8 cellular contexts compared by ENCODE assay signal in the genomic region with DNA sequence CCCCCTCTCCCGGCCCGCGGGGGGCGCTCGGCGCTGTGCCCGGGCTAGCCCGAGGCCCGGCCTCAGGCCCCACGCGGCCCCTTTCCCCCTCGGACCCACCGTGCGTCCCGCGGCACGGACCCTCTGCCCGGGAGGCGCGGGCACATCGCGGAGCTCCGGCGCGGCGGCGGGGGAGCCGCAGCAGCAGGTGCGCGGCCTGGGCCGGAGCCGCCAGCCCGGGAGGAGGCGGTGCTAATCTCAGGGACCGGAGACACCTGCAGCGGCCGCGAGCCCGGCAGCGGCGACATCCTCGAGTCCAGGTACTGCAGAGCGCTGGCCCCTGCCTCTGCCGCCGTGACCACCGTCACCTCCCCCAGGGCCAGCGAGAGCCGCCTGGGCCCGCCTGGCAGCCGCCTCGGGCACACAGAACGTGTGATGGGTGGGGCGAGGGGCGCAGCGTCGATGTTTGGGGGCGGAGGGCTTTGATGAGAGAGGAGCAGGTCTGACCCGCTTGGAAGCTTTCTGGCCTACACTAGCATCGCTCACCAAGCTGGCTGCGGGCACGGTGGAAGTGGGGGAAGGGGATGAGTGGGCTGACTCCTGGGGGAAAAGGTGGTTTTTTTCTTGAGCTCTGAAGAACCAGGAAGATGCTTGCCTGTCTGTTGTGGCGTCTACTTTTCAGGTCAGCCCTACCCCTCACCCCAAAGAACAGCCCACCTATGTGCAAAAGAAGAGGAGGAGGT. TPM values are rescaled to one million over a fixed set of nuclear protein-coding genes. Genes with fewer than 3 reads are reported as not detected.
DNase-seq lines count a peak whose midpoint lies in the region; ATAC-seq, FAIRE-seq and TF ChIP-seq lines count a peak whose summit lies in the region.

No MANE protein-coding gene starts in this region.

- dilution Hi-C loops in endothelial cell of umbilical vein (cut with MboI; ENCODE audit: extremely low pct_ligation_motif_present, low sequenced_read_pairs) = no loop called here

- H3K36me3 ChIP-seq in HUES48 (ENCODE audit: control insufficient read depth, insufficient read depth, low read length) (no peaks in the 10 kb centered on the region), endothelial cell of umbilical vein (ENCODE audit: control insufficient read depth in 2 of 2, extremely low read depth in 1 of 2, insufficient read depth in 2 of 2, low read length in 2 of 2) (no peaks in the 10 kb centered on the region)

- H3K4me1 Mint-ChIP-seq in activated CD4-positive, alpha-beta T cell treated with anti-CD3 and anti-CD28 coated beads, Interleukin-2, amount 10 ng/mL, durations not matched to agents 24 days and 14 days = peaks cover 70% of the 10 kb centered on the region
- H3K4me1 Mint-ChIP-seq in natural killer cell treated with Interleukin-12 subunit alpha and Interleukin-12 subunit beta and Interleukin-15 and Interleukin-18, amount 100 ng/mL, for 72 hours (ENCODE audit: low read depth in 2 of 2) = peaks cover 64 to 75% of the 10 kb centered on the region in 2 donors

- peak in 1 of 2 donors; percentile 4 for TF ChIP-seq CTCF in endothelial cell of umbilical vein (IDR thresholded peaks at IDR 0.05; ENCODE audit: extremely low read depth in 1 of 2, insufficient read depth in 1 of 2, low read depth in 1 of 2, low read length in 2 of 2)

- no peak for FAIRE-seq in endothelial cell of umbilical vein (lab: Jason Lieb, UNC)

- H3K9me3 ChIP-seq in HUES48 (ENCODE audit: control insufficient read depth, insufficient read depth, low read length) = no peaks in the 10 kb centered on the region
- H3K9me3 ChIP-seq in endothelial cell of umbilical vein (replicated peaks; ENCODE audit: control insufficient read depth, insufficient read depth, low read length) = no peaks in the 10 kb centered on the region

- no peaks in the 10 kb centered on the region for H3K27me3 Mint-ChIP-seq in activated CD4-positive, alpha-beta T cell treated with anti-CD3 and anti-CD28 coated beads, Interleukin-2, amount 10 ng/mL, durations not matched to agents 24 days and 14 days
- H3K27me3 Mint-ChIP-seq in natural killer cell treated with Interleukin-12 subunit alpha and Interleukin-12 subunit beta and Interleukin-15 and Interleukin-18, amount 100 ng/mL, for 72 hours = no peaks in the 10 kb centered on the region

- H3K27ac ChIP-seq in HUES48 (ENCODE audit: low read depth, low read length) = peak overlapping the region; percentile 34
- no peak overlapping the region for H3K27ac ChIP-seq in endothelial cell of umbilical vein (ENCODE audit: insufficient read depth, low read depth, low read length)

- peak; percentile 39 for ATAC-seq in GM21423 (IDR thresholded peaks at IDR 0.05; ENCODE audit: unreplicated experiment)
- ATAC-seq in natural killer cell treated with Interleukin-12 subunit alpha and Interleukin-12 subunit beta and Interleukin-15 and Interleukin-18, amount 100 ng/mL, for 72 hours = peak; percentile 55 to 58

- H3K4me2 ChIP-seq in endothelial cell of umbilical vein (ENCODE audit: insufficient read depth, low read length) = peak overlapping the region; percentile 55

- H3K9me3 Mint-ChIP-seq in activated CD4-positive, alpha-beta T cell treated with anti-CD3 and anti-CD28 coated beads, Interleukin-2, amount 10 ng/mL, durations not matched to agents 24 days and 14 days = no peaks in the 10 kb centered on the region
- no peaks in the 10 kb centered on the region for H3K9me3 Mint-ChIP-seq in natural killer cell treated with Interleukin-12 subunit alpha and Interleukin-12 subunit beta and Interleukin-15 and Interleukin-18, amount 100 ng/mL, for 72 hours

- peak overlapping the region; percentile 99 for H2AFZ ChIP-seq in endothelial cell of umbilical vein (ENCODE audit: low read depth, low read length)

- H3K79me2 ChIP-seq in endothelial cell of umbilical vein (ENCODE audit: control insufficient read depth, insufficient read depth, low read length) = no peaks in the 10 kb centered on the region

- peak overlapping the region; percentile 96 for H3K4me3 Mint-ChIP-seq in activated CD4-positive, alpha-beta T cell treated with anti-CD3 and anti-CD28 coated beads, Interleukin-2, amount 10 ng/mL, durations not matched to agents 24 days and 14 days
- peak overlapping the region; percentile 90 for H3K4me3 Mint-ChIP-seq in natural killer cell treated with Interleukin-12 subunit alpha and Interleukin-12 subunit beta and Interleukin-15 and Interleukin-18, amount 100 ng/mL, for 72 hours

- H3K4me3 ChIP-seq in HUES48 (ENCODE audit: low read depth, low read length) = peak overlapping the region; percentile 70
- H3K4me3 ChIP-seq in endothelial cell of umbilical vein (replicated peaks in 1 of 3; ENCODE audit: insufficient read depth in 1 of 3, low read depth in 1 of 3, low read length in 3 of 3) = peak overlapping the region; percentile 44 to 60 (median 58)

- H3K4me1 ChIP-seq in HUES48 (ENCODE audit: control insufficient read depth, insufficient read depth, low read length) (peaks cover 25% of the 10 kb centered on the region), endothelial cell of umbilical vein (ENCODE audit: control insufficient read depth, extremely low read depth, insufficient read depth, low read length) (peaks cover 4% of the 10 kb centered on the region)

- H4K20me1 ChIP-seq in endothelial cell of umbilical vein (replicated peaks; ENCODE audit: control insufficient read depth, extremely low read depth, insufficient read depth, low read length) = no peaks in the 10 kb centered on the region

- POLR2A ChIA-PET in endothelial cell of umbilical vein (lab: Charles Lee) = no interaction called here

- CTCF ChIA-PET in endothelial cell of umbilical vein (lab: Charles Lee) = interaction anchor here (3.9 kb wide), 1 partner anchor 12 kb away, joined by 24 read pairs; no protein-coding TSS in a partner anchor

- no peaks in the 10 kb centered on the region for H3K9me1 ChIP-seq in endothelial cell of umbilical vein (replicated peaks; ENCODE audit: control insufficient read depth, extremely low read depth, insufficient read depth, low read length)

- H3K27me3 ChIP-seq in HUES48 (ENCODE audit: control insufficient read depth, insufficient read depth, low read length) (peaks cover 4% of the 10 kb centered on the region; the same call in 1 of the 2 replicates), endothelial cell of umbilical vein (ENCODE audit: control insufficient read depth in 2 of 2, insufficient read depth in 2 of 2, low read length in 2 of 2) (peaks cover 10 to 11% of the 10 kb centered on the region in 2 experiments)

- DNase-seq in GDM1 (lab: John Stamatoyannopoulos, UW) (peak; percentile 8), endothelial cell of umbilical vein (ENCODE audit: low read depth, low spot score) (peak; percentile 6), NCI-H1930 (lab: John Stamatoyannopoulos, UW) (no peak), OCI-M2 (lab: John Stamatoyannopoulos, UW; ENCODE audit: unreplicated experiment) (no peak)
- DNase-seq in activated CD4-positive, alpha-beta T cell treated with anti-CD3 and anti-CD28 coated beads, Interleukin-2, amount 10 ng/mL, durations not matched to agents 24 days and 14 days = peak; percentile 90
- peak; percentile 68 for DNase-seq in natural killer cell treated with Interleukin-12 subunit alpha and Interleukin-12 subunit beta and Interleukin-15 and Interleukin-18, amount 100 ng/mL, for 72 hours (ENCODE audit: low spot score)

- intact Hi-C loops in activated CD4-positive, alpha-beta T cell treated with anti-CD3 and anti-CD28 coated beads, Interleukin-2, amount 10 ng/mL, durations not matched to agents 24 days and 14 days (cut with micrococcal nuclease) = loop anchor here (2.0 to 5.0 kb wide), 3 partner anchors 16 to 344 kb away; no protein-coding TSS in a partner anchor
- intact Hi-C loops in endothelial cell of umbilical vein (cut with micrococcal nuclease) = loop anchor here (5.0 kb wide), 1 partner anchor 124 kb away; a partner anchor contains a TSS

- H3K9ac ChIP-seq in HUES48 (ENCODE audit: low read depth, low read length) (peak overlapping the region; percentile 53; the same call in 1 of the 2 replicates), endothelial cell of umbilical vein (replicated peaks; ENCODE audit: extremely low read depth, insufficient read depth, low read length) (no peak overlapping the region)

- peaks cover 31% of the 10 kb centered on the region for H3K36me3 Mint-ChIP-seq in activated CD4-positive, alpha-beta T cell treated with anti-CD3 and anti-CD28 coated beads, Interleukin-2, amount 10 ng/mL, durations not matched to agents 24 days and 14 days (ENCODE audit: low read depth)
- peaks cover 15% of the 10 kb centered on the region for H3K36me3 Mint-ChIP-seq in natural killer cell treated with Interleukin-12 subunit alpha and Interleukin-12 subunit beta and Interleukin-15 and Interleukin-18, amount 100 ng/mL, for 72 hours

- H3K27ac Mint-ChIP-seq in activated CD4-positive, alpha-beta T cell treated with anti-CD3 and anti-CD28 coated beads, Interleukin-2, amount 10 ng/mL, durations not matched to agents 24 days and 14 days = peak overlapping the region; percentile 94
- H3K27ac Mint-ChIP-seq in natural killer cell treated with Interleukin-12 subunit alpha and Interleukin-12 subunit beta and Interleukin-15 and Interleukin-18, amount 100 ng/mL, for 72 hours = peak overlapping the region; percentile 95 to 100

- TF ChIP-seq POLR2A in endothelial cell of umbilical vein (IDR thresholded peaks at IDR 0.05; ENCODE audit: low read depth, low read length) = no peak

- no TSS peak for BruUV-seq in endothelial cell of umbilical vein (replicated peaks; lab: Mats Ljungman, UMichigan)

TF ChIP-seq in endothelial cell of umbilical vein, 7 proteins besides CTCF, POLR2A, EP300 and RAD21 (continues in another document):
- TF ChIP-seq JUN (IDR thresholded peaks at IDR 0.05; ENCODE audit: borderline replicate concordance, insufficient read depth, insufficient read length, low read depth) = no peak
- no peak for TF ChIP-seq MYC (IDR thresholded peaks at IDR 0.05; ENCODE audit: low read depth, low read length)
- TF ChIP-seq POLR2AphosphoS5 (IDR thresholded peaks at IDR 0.05; ENCODE audit: insufficient read depth, low read depth, low read length) = no peak
- TF ChIP-seq EZH2 (IDR thresholded peaks at IDR 0.05; ENCODE audit: borderline replicate concordance, low read depth, low read length, severe bottlenecking) = no peak

RNA-seq across cellular contexts. Expression of a gene that starts 0.5 kb away (rescaled TPM):
- 180 and 193 TPM in 2 replicates for total RNA-seq in activated CD4-positive, alpha-beta T cell treated with anti-CD3 and anti-CD28 coated beads, Interleukin-2, amount 10 ng/mL, durations not matched to agents 24 days and 14 days
- 22.2 and 22.4 TPM in 2 replicates for total RNA-seq in endothelial cell of umbilical vein
- polyA plus RNA-seq in endothelial cell of umbilical vein = 9.1 and 9.2 TPM in 2 replicates
- 7.0 and 9.2 TPM in 2 replicates for polyA plus RNA-seq in endothelial cell of umbilical vein (2011; cell fraction: cytosol; rRNA removed)
- 15.0 and 19.2 TPM in 2 replicates for polyA plus RNA-seq in endothelial cell of umbilical vein (2011; cell fraction: nucleus; rRNA removed)
- 15.9 and 22.9 TPM in 2 replicates for polyA plus RNA-seq in endothelial cell of umbilical vein (2012)
- polyA minus RNA-seq in endothelial cell of umbilical vein = 19.2 and 20.7 TPM in 2 replicates
- 4.2 TPM for polyA minus RNA-seq in endothelial cell of umbilical vein (2011; cell fraction: cytosol; rRNA and poly(A)+ RNA removed)
- polyA minus RNA-seq in endothelial cell of umbilical vein (2011; cell fraction: nucleus; rRNA and poly(A)+ RNA removed) = 18.1 and 23.1 TPM in 2 replicates
- 100 to 1,000 TPM; 282 to 424 TPM for total RNA-seq in natural killer cell treated with Interleukin-12 subunit alpha and Interleukin-12 subunit beta and Interleukin-15 and Interleukin-18, amount 100 ng/mL, for 72 hours

Comparison
In these comparisons a context has a peak if more than half of its experiments do, and no peak if none do; other contexts are left out.
1. DNase-seq: peak in GDM1 (single experiment), activated CD4-positive, alpha-beta T cell treated with anti-CD3 and anti-CD28 coated beads, Interleukin-2, amount 10 ng/mL, durations not matched to agents 24 days and 14 days (single experiment), endothelial cell of umbilical vein (single experiment) and natural killer cell treated with Interleukin-12 subunit alpha and Interleukin-12 subunit beta and Interleukin-15 and Interleukin-18, amount 100 ng/mL, for 72 hours (single experiment); none in NCI-H1930 (0 of 2) and OCI-M2 (single experiment).